ENCODE assay signal across 8 cellular contexts in genomic region chr10:69124558-69125121, GRCh38. TPM values are rescaled to one million over a fixed set of nuclear protein-coding genes. Genes with fewer than 3 reads are reported as not detected.
DNase-seq lines count a peak whose midpoint lies in the region; ATAC-seq, FAIRE-seq and TF ChIP-seq lines count a peak whose summit lies in the region.

No MANE protein-coding gene starts in this region.

- no peak for TF ChIP-seq CTCF in C4-2B (conservative IDR thresholded peaks at IDR 0.05)
- no peak for TF ChIP-seq CTCF in osteoblast (IDR thresholded peaks at IDR 0.05; ENCODE audit: extremely low read depth, low read depth, low read length)
- TF ChIP-seq CTCF in upper lobe of right lung (IDR thresholded peaks at IDR 0.05): no peak

- H3K36me3 ChIP-seq in osteoblast (ENCODE audit: insufficient read depth, low read length): no peaks in the 10 kb centered on the region
- H3K36me3 ChIP-seq in upper lobe of right lung: no peaks in the 10 kb centered on the region

- no peaks in the 10 kb centered on the region for H3K9me3 ChIP-seq in osteoblast (ENCODE audit: low read depth, low read length)
- no peaks in the 10 kb centered on the region for H3K9me3 ChIP-seq in upper lobe of right lung

- H4K20me1 ChIP-seq in osteoblast (ENCODE audit: insufficient read depth, low read length): peaks cover 10% of the 10 kb centered on the region

- H3K27me3 ChIP-seq in osteoblast (ENCODE audit: insufficient read depth, low read length): no peaks in the 10 kb centered on the region
- H3K27me3 ChIP-seq in upper lobe of right lung: no peaks in the 10 kb centered on the region

- peak; percentile 22 for ATAC-seq in GM19328 (IDR thresholded peaks at IDR 0.05; ENCODE audit: unreplicated experiment)
- peak; percentile 28 for ATAC-seq in HG03442 (IDR thresholded peaks at IDR 0.05; ENCODE audit: unreplicated experiment)
- peak; percentile 29 for ATAC-seq in upper lobe of right lung

- H3K4me2 ChIP-seq in osteoblast (ENCODE audit: insufficient read depth, low read length): peak overlapping the region; percentile 83

- H3K4me3 ChIP-seq in osteoblast (ENCODE audit: insufficient read depth, low read length) (peak overlapping the region; percentile 84), upper lobe of right lung (peak overlapping the region; percentile 94)

- DNase-seq in RCC 7860 (ENCODE audit: low spot score): peak; percentile 73
- DNase-seq in activated naive CD4-positive, alpha-beta T cell treated with Interleukin-2 at 50 U/mL for 16 hours: peak; percentile 48
- DNase-seq in germinal center (ENCODE audit: low spot score): peak; percentile 29
- peak; percentile 86 for DNase-seq in osteoblast (ENCODE audit: insufficient read length, low spot score, missing footprints)
- DNase-seq in upper lobe of right lung: peak; percentile 68

- intact Hi-C loops in upper lobe of right lung (cut with DNase I): no loop called here

- H3K27ac ChIP-seq in C4-2B: peak overlapping the region; percentile 87
- peak overlapping the region; percentile 82 for H3K27ac ChIP-seq in osteoblast (ENCODE audit: low read depth, low read length)
- peak overlapping the region; percentile 97 for H3K27ac ChIP-seq in upper lobe of right lung

- H3K4me1 ChIP-seq in osteoblast (ENCODE audit: insufficient read depth, low read length): peaks cover 11% of the 10 kb centered on the region
- H3K4me1 ChIP-seq in upper lobe of right lung: peaks cover 25% of the 10 kb centered on the region

- FAIRE-seq in RCC 7860 (lab: Jason Lieb, UNC): peak; percentile 65

- H2AFZ ChIP-seq in osteoblast (ENCODE audit: low read length): peak overlapping the region; percentile 78

- H3K79me2 ChIP-seq in osteoblast (ENCODE audit: insufficient read depth, low read length): peaks cover 55% of the 10 kb centered on the region

RNA-seq across cellular contexts. Expression of gene VPS26A, which starts 0.7 kb away (rescaled TPM):
- total RNA-seq in osteoblast (41.3 and 56.3 TPM in 2 replicates), upper lobe of right lung (51.5 TPM)

RNA-seq across cellular contexts. Expression of gene SRGN, which starts 36.7 kb away (rescaled TPM):
- total RNA-seq in osteoblast (344 and 474 TPM in 2 replicates), upper lobe of right lung (225 TPM)

RNA-seq across cellular contexts. Expression of gene SUPV3L1, which starts 55.4 kb away (rescaled TPM):
- 34.5 and 34.7 TPM in 2 replicates for total RNA-seq in osteoblast
- total RNA-seq in upper lobe of right lung: 21.0 TPM

Comparison
In these comparisons a context has a peak if more than half of its experiments do, and no peak if none do; other contexts are left out.
1. Peak in every context shown above with its lines: DNase-seq, ATAC-seq, H3K4me3 ChIP-seq and H3K27ac ChIP-seq.
2. DNase-seq: peak in every context shown above with its lines; median percentile 86 in osteoblast; 73 in RCC 7860; 68 in upper lobe of right lung; 48 in activated naive CD4-positive, alpha-beta T cell treated with Interleukin-2 at 50 U/mL for 16 hours; 29 in germinal center.